In genomic region chr9:35649431-35650340, GRCh38 we compare ENCODE assay signal across 9 cellular contexts. TPM values are rescaled to one million over a fixed set of nuclear protein-coding genes. Genes with fewer than 3 reads are reported as not detected.
DNase-seq lines count a peak whose midpoint lies in the region; ATAC-seq and TF ChIP-seq lines count a peak whose summit lies in the region.
"Had no signal": no experiment of that assay in that cellular context is flagged by ENCODE, and none has a peak within 500 bp of the region (broad histone marks: within the 10 kb centered on the region; RNA-seq: fewer than 3 reads in every experiment).

No MANE protein-coding gene starts in this region.

- H3K27me3 Mint-ChIP-seq in naive B cell (no peaks in the 10 kb centered on the region), type B pancreatic cell (no peaks in the 10 kb centered on the region)

- no peak for TF ChIP-seq CTCF in type B pancreatic cell (conservative IDR thresholded peaks at IDR 0.05)

- no peak for ATAC-seq in naive B cell (ENCODE audit: low read depth in 2 of 2)
- ATAC-seq in HG02840 (IDR thresholded peaks at IDR 0.05; ENCODE audit: low FRiP score, unreplicated experiment) = no peak
- no peak for ATAC-seq in HG02938 (IDR thresholded peaks at IDR 0.05; ENCODE audit: unreplicated experiment)

- no peaks in the 10 kb centered on the region for H3K36me3 Mint-ChIP-seq in naive B cell
- no peaks in the 10 kb centered on the region for H3K36me3 Mint-ChIP-seq in type B pancreatic cell

- no peaks in the 10 kb centered on the region for H3K9me3 Mint-ChIP-seq in naive B cell
- no peaks in the 10 kb centered on the region for H3K9me3 Mint-ChIP-seq in type B pancreatic cell

- H3K27ac Mint-ChIP-seq in naive B cell = peak overlapping the region; percentile 90 to 98 (median 94)
- H3K27ac Mint-ChIP-seq in type B pancreatic cell = no peak overlapping the region

- H3K4me3 Mint-ChIP-seq in naive B cell (peak overlapping the region; percentile 82 to 98 (median 95)), type B pancreatic cell (no peak overlapping the region)

- H3K4me1 Mint-ChIP-seq in naive B cell (peaks cover 44 to 78% (median 66%) of the 10 kb centered on the region in 3 donors), type B pancreatic cell (ENCODE audit: unreplicated experiment) (peaks cover 17% of the 10 kb centered on the region)

- peak; percentile 85 for DNase-seq in CD1c-positive myeloid dendritic cell (ENCODE audit: extremely low spot score)
- peak; percentile 49 for DNase-seq in NAMALWA (ENCODE audit: low spot score)
- peak; percentile 53 for DNase-seq in activated naive CD4-positive, alpha-beta T cell treated with Interleukin-2 at 50 U/mL for 16 hours
- DNase-seq in naive B cell = peak; percentile 37
- DNase-seq in type B pancreatic cell (ENCODE audit: extremely low spot score, unreplicated experiment) = no peak
- DNase-seq in GOT3 (lab: John Stamatoyannopoulos, UW) = no peak
- DNase-seq: foreskin fibroblast had no signal

RNA-seq across cellular contexts. Expression of gene SIT1, which starts 1.0 kb away (rescaled TPM):
- 100 to 1,000 TPM in 1 of 6 donors, 10 to 100 TPM in 5; 56.8 to 107 (median 73.5) TPM for polyA plus RNA-seq in naive B cell (ENCODE audit: low read depth in 6 of 6)
- total RNA-seq in type B pancreatic cell (ENCODE audit: low replicate concordance) = not detected in 2 replicates

RNA-seq across cellular contexts. Expression of gene RMRP, which starts 8.1 kb away (rescaled TPM):
- 10 to 100 TPM in 4 of 6 donors, not detected in 2; 41.0 to 72.3 (median 56.5) TPM for polyA plus RNA-seq in naive B cell (ENCODE audit: low read depth in 6 of 6)
- total RNA-seq in type B pancreatic cell (ENCODE audit: low replicate concordance) = 16,039 and 18,328 TPM in 2 replicates

RNA-seq across cellular contexts. Expression of gene CCDC107, which starts 8.4 kb away (rescaled TPM):
- polyA plus RNA-seq in naive B cell (ENCODE audit: low read depth in 6 of 6) = 10 to 100 TPM; 42.7 to 60.2 (median 51.5) TPM
- 15.6 and 17.2 TPM in 2 replicates for total RNA-seq in type B pancreatic cell (ENCODE audit: low replicate concordance)

RNA-seq across cellular contexts. Expression of gene ARHGEF39, which starts 15.3 kb away (rescaled TPM):
- 1 to 10 TPM in 5 of 6 donors, under 1 TPM in 1; 0.90 to 4.0 (median 2.4) TPM for polyA plus RNA-seq in naive B cell (ENCODE audit: low read depth in 6 of 6)
- total RNA-seq in type B pancreatic cell (ENCODE audit: low replicate concordance) = 7.1 and 14.2 TPM in 2 replicates

RNA-seq across cellular contexts. Expression of gene CA9, which starts 24.0 kb away (rescaled TPM):
- not detected for polyA plus RNA-seq in naive B cell (ENCODE audit: low read depth in 6 of 6)
- total RNA-seq in type B pancreatic cell (ENCODE audit: low replicate concordance) = 1.5 TPM in 1 of 2 replicates, not detected in the other

Comparison
In these comparisons a context has a peak if more than half of its experiments do, and no peak if none do; other contexts are left out.
1. DNase-seq: peak in CD1c-positive myeloid dendritic cell (single experiment), NAMALWA (single experiment), activated naive CD4-positive, alpha-beta T cell treated with Interleukin-2 at 50 U/mL for 16 hours (single experiment) and naive B cell (single experiment); none in type B pancreatic cell (single experiment) and GOT3 (single experiment).